In genomic region chr22:24506802-24507438, GRCh38 we compare ENCODE assay signal across 1 cellular context.
TF ChIP-seq lines count a peak whose summit lies in the region.

No MANE protein-coding gene starts in this region.

TF ChIP-seq in HEK293, 187 proteins besides CTCF, POLR2A, EP300 and RAD21 (continued from another document and continues in another):
- TF ChIP-seq, protein P1, sequence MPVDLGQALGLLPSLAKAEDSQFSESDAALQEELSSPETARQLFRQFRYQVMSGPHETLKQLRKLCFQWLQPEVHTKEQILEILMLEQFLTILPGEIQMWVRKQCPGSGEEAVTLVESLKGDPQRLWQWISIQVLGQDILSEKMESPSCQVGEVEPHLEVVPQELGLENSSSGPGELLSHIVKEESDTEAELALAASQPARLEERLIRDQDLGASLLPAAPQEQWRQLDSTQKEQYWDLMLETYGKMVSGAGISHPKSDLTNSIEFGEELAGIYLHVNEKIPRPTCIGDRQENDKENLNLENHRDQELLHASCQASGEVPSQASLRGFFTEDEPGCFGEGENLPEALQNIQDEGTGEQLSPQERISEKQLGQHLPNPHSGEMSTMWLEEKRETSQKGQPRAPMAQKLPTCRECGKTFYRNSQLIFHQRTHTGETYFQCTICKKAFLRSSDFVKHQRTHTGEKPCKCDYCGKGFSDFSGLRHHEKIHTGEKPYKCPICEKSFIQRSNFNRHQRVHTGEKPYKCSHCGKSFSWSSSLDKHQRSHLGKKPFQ (tag by site-specific recombination; IDR thresholded peaks at IDR 0.05) = no peak
- no peak for TF ChIP-seq ZNF837 (tag by site-specific recombination; IDR thresholded peaks at IDR 0.05)
- no peak for TF ChIP-seq KLF9 (tag by site-specific recombination; IDR thresholded peaks at IDR 0.05; ENCODE audit: low read depth)
- TF ChIP-seq ZBTB1 (tag by site-specific recombination; IDR thresholded peaks at IDR 0.05) = no peak
- no peak for TF ChIP-seq EGR2 (tag by site-specific recombination; IDR thresholded peaks at IDR 0.05; ENCODE audit: low read depth)
- TF ChIP-seq BCL11B (tag by site-specific recombination; IDR thresholded peaks at IDR 0.05; ENCODE audit: low read depth) = no peak
- TF ChIP-seq, protein P2, sequence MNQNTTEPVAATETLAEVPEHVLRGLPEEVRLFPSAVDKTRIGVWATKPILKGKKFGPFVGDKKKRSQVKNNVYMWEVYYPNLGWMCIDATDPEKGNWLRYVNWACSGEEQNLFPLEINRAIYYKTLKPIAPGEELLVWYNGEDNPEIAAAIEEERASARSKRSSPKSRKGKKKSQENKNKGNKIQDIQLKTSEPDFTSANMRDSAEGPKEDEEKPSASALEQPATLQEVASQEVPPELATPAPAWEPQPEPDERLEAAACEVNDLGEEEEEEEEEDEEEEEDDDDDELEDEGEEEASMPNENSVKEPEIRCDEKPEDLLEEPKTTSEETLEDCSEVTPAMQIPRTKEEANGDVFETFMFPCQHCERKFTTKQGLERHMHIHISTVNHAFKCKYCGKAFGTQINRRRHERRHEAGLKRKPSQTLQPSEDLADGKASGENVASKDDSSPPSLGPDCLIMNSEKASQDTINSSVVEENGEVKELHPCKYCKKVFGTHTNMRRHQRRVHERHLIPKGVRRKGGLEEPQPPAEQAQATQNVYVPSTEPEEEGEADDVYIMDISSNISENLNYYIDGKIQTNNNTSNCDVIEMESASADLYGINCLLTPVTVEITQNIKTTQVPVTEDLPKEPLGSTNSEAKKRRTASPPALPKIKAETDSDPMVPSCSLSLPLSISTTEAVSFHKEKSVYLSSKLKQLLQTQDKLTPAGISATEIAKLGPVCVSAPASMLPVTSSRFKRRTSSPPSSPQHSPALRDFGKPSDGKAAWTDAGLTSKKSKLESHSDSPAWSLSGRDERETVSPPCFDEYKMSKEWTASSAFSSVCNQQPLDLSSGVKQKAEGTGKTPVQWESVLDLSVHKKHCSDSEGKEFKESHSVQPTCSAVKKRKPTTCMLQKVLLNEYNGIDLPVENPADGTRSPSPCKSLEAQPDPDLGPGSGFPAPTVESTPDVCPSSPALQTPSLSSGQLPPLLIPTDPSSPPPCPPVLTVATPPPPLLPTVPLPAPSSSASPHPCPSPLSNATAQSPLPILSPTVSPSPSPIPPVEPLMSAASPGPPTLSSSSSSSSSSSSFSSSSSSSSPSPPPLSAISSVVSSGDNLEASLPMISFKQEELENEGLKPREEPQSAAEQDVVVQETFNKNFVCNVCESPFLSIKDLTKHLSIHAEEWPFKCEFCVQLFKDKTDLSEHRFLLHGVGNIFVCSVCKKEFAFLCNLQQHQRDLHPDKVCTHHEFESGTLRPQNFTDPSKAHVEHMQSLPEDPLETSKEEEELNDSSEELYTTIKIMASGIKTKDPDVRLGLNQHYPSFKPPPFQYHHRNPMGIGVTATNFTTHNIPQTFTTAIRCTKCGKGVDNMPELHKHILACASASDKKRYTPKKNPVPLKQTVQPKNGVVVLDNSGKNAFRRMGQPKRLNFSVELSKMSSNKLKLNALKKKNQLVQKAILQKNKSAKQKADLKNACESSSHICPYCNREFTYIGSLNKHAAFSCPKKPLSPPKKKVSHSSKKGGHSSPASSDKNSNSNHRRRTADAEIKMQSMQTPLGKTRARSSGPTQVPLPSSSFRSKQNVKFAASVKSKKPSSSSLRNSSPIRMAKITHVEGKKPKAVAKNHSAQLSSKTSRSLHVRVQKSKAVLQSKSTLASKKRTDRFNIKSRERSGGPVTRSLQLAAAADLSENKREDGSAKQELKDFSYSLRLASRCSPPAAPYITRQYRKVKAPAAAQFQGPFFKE (tag by site-specific recombination; IDR thresholded peaks at IDR 0.05; ENCODE audit: borderline replicate concordance) = no peak
- peak; percentile 89 for TF ChIP-seq ZNF335 (tag by site-specific recombination; conservative IDR thresholded peaks at IDR 0.05)
- TF ChIP-seq ZNF239 (tag by site-specific recombination; IDR thresholded peaks at IDR 0.05) = no peak
- TF ChIP-seq ZNF548 (tag by site-specific recombination; IDR thresholded peaks at IDR 0.05) = no peak
- peak; percentile 62; the same call in 1 of the 2 replicates for TF ChIP-seq ZBTB17 (tag by site-specific recombination; IDR thresholded peaks at IDR 0.05)
- 0 out of 2 replicates have a peak, but pooled peaks have one; percentile 15 for TF ChIP-seq ZNF629 (tag by site-specific recombination; IDR thresholded peaks at IDR 0.05)
- TF ChIP-seq ZNF114 (tag by site-specific recombination; IDR thresholded peaks at IDR 0.05) = no peak
- TF ChIP-seq ZNF148 (tag by site-specific recombination; IDR thresholded peaks at IDR 0.05; ENCODE audit: borderline replicate concordance) = no peak
- 0 out of 2 replicates have a peak, but pooled peaks have one; percentile 21 for TF ChIP-seq SCRT2 (tag by site-specific recombination; IDR thresholded peaks at IDR 0.05)
- peak; percentile 67; the same call in 1 of the 2 replicates for TF ChIP-seq FEZF1 (tag by site-specific recombination; IDR thresholded peaks at IDR 0.05)
- TF ChIP-seq ZNF776 (tag by site-specific recombination; IDR thresholded peaks at IDR 0.05; ENCODE audit: borderline replicate concordance) = no peak
- no peak for TF ChIP-seq ZNF391 (tag by site-specific recombination; IDR thresholded peaks at IDR 0.05; ENCODE audit: borderline replicate concordance, low read depth)
- TF ChIP-seq ZEB2 (tag by site-specific recombination; IDR thresholded peaks at IDR 0.05) = peak; percentile 44; the same call in 1 of the 2 replicates
- no peak for TF ChIP-seq ZFHX2 (tag by site-specific recombination; conservative IDR thresholded peaks at IDR 0.05)
- no peak for TF ChIP-seq ZNF664 (tag by site-specific recombination; IDR thresholded peaks at IDR 0.05)
- no peak for TF ChIP-seq ZIC2 (tag by site-specific recombination; IDR thresholded peaks at IDR 0.05)
- TF ChIP-seq, protein P3, sequence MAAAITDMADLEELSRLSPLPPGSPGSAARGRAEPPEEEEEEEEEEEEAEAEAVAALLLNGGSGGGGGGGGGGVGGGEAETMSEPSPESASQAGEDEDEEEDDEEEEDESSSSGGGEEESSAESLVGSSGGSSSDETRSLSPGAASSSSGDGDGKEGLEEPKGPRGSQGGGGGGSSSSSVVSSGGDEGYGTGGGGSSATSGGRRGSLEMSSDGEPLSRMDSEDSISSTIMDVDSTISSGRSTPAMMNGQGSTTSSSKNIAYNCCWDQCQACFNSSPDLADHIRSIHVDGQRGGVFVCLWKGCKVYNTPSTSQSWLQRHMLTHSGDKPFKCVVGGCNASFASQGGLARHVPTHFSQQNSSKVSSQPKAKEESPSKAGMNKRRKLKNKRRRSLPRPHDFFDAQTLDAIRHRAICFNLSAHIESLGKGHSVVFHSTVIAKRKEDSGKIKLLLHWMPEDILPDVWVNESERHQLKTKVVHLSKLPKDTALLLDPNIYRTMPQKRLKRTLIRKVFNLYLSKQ (tag by site-specific recombination; IDR thresholded peaks at IDR 0.05; ENCODE audit: borderline replicate concordance) = no peak
- no peak for TF ChIP-seq ZNF2 (tag by site-specific recombination; IDR thresholded peaks at IDR 0.05)
- TF ChIP-seq ZNF362 (tag by site-specific recombination; IDR thresholded peaks at IDR 0.05) = no peak
- TF ChIP-seq ZNF521 (tag by site-specific recombination; IDR thresholded peaks at IDR 0.05) = no peak
- peak; percentile 79 for TF ChIP-seq ZNF24 (tag by site-specific recombination; IDR thresholded peaks at IDR 0.05)
- no peak for TF ChIP-seq MEIS1 (CRISPR knock-in tag; IDR thresholded peaks at IDR 0.05; ENCODE audit: borderline replicate concordance)
- TF ChIP-seq ZNF610 (tag by site-specific recombination; IDR thresholded peaks at IDR 0.05; ENCODE audit: borderline replicate concordance) = no peak
- no peak for TF ChIP-seq ZNF184 (tag by site-specific recombination; IDR thresholded peaks at IDR 0.05)
- TF ChIP-seq ZNF580 (tag by site-specific recombination; IDR thresholded peaks at IDR 0.05) = no peak
- TF ChIP-seq ZNF549 (tag by site-specific recombination; IDR thresholded peaks at IDR 0.05) = no peak
- TF ChIP-seq ZNF768 (tag by site-specific recombination; IDR thresholded peaks at IDR 0.05) = no peak
- TF ChIP-seq ZNF398 (tag by site-specific recombination; IDR thresholded peaks at IDR 0.05) = peak; percentile 36; the same call in 1 of the 2 replicates
- TF ChIP-seq ZNF146 (tag by site-specific recombination; IDR thresholded peaks at IDR 0.05) = no peak
- no peak for TF ChIP-seq ZNF302 (tag by site-specific recombination; IDR thresholded peaks at IDR 0.05; ENCODE audit: low read depth)
- TF ChIP-seq KLF1 (tag by site-specific recombination; IDR thresholded peaks at IDR 0.05) = no peak
- TF ChIP-seq ZNF544 (tag by site-specific recombination; IDR thresholded peaks at IDR 0.05) = no peak
- TF ChIP-seq ZNF133 (tag by site-specific recombination; IDR thresholded peaks at IDR 0.05) = no peak
- TF ChIP-seq ZFP69B (tag by site-specific recombination; IDR thresholded peaks at IDR 0.05) = no peak
- TF ChIP-seq ZNF354C (tag by site-specific recombination; IDR thresholded peaks at IDR 0.05; ENCODE audit: borderline replicate concordance, low read depth) = no peak
- no peak for TF ChIP-seq ZNF704 (tag by site-specific recombination; IDR thresholded peaks at IDR 0.05)
- no peak for TF ChIP-seq ZSCAN30 (tag by site-specific recombination; IDR thresholded peaks at IDR 0.05)
- no peak for TF ChIP-seq PATZ1 (tag by site-specific recombination; IDR thresholded peaks at IDR 0.05)
- 0 out of 2 replicates have a peak, but pooled peaks have one; percentile 59 for TF ChIP-seq GLI2 (tag by site-specific recombination; IDR thresholded peaks at IDR 0.05; ENCODE audit: borderline replicate concordance, low read depth)
- TF ChIP-seq ZNF785 (tag by site-specific recombination; IDR thresholded peaks at IDR 0.05) = no peak
- 0 out of 2 replicates have a peak, but pooled peaks have one; percentile 24 for TF ChIP-seq ZNF324 (tag by site-specific recombination; IDR thresholded peaks at IDR 0.05)
- TF ChIP-seq HOXA7 (CRISPR knock-in tag; IDR thresholded peaks at IDR 0.05; ENCODE audit: borderline replicate concordance) = no peak
